ENCODE assay signal across 29 cellular contexts in the genomic region with DNA sequence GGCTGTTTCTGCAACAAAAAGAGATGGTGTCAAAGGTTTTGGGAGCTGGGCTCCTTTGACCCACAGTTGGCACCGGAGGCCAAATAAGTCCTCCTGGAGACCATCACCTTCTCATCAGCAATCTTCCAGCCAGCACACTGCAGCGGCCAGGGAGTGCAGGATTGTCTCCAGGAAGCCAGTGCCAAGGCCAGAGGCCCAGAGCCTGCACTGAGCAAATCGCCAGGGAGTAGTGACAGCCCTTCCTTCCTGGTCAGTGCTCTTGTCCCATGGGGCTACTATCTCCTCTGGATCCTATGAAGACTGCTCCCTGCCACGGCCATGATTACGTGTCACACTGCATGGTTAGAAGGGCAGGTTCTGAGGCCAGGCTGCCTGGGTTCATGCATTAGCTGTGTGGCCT.
"Had no signal": no experiment of that assay in that cellular context is flagged by ENCODE, and none has a peak within 500 bp of the region (broad histone marks: within the 10 kb centered on the region; RNA-seq: fewer than 3 reads in every experiment).

No MANE protein-coding gene starts in this region.

- H3K27me3 ChIP-seq: neural progenitor cell, testis, thyroid gland had no signal

- H3K36me3 ChIP-seq: left lung, lower lobe of right lung, neural progenitor cell, neutrophil, stomach, thyroid gland, transverse colon, uterus had no signal

- H3K9me3 ChIP-seq: left lung, lower lobe of right lung, neutrophil, stomach, testis, thyroid gland, transverse colon, uterus had no signal

- H3K9ac ChIP-seq: neural progenitor cell, parathyroid adenoma had no signal

- H2AFZ ChIP-seq: neural progenitor cell, parathyroid adenoma had no signal

- H3K79me2 ChIP-seq: parathyroid adenoma had no signal

- ATAC-seq: left colon; left lung; lower lobe of right lung; naive thymus-derived CD8-positive, alpha-beta T cell; right cardiac atrium; sciatic nerve; stimulated activated naive B cell treated with anti-CD40 and anti-IgM and Interleukin-4, amounts not matched to agents 10 μg/mL and 1 μg/mL and 100 μg/mL, for 72 hours; stimulated activated naive CD8-positive, alpha-beta T cell treated with anti-CD3 and anti-CD28 coated beads, Interleukin-15, Interleukin-2, amounts not matched to agents 100 U/mL and 50 U/mL, for 24 hours had no signal

- H3K4me1 ChIP-seq: left lung, lower lobe of right lung, neural progenitor cell, parathyroid adenoma, stomach, testis, thyroid gland, transverse colon, uterus had no signal

- DNase-seq: hippocampal formation; immature natural killer cell; kidney; left colon; left lung; lower lobe of right lung; mammary epithelial cell; mesenchymal stem cell; naive thymus-derived CD8-positive, alpha-beta T cell; occipital lobe; retina; right cardiac atrium; stimulated activated CD4-positive, alpha-beta T cell treated with anti-CD3 and anti-CD28 coated beads, Interleukin-12 subunit alpha, Interleukin-12 subunit beta, amount 100 ng/mL, for 4 hours; stimulated activated CD4-positive, alpha-beta T cell treated with anti-CD3 and anti-CD28 coated beads, Interleukin-15, amount 100 ng/mL, for 24 hours; stimulated activated CD4-positive, alpha-beta T cell treated with anti-CD3 and anti-CD28 coated beads, Interleukin-2, amount 100 ng/mL, for 24 hours; stimulated activated CD4-positive, alpha-beta T cell treated with anti-CD3 and anti-CD28 coated beads, Interleukin-4, amount 100 ng/mL, for 1 hour; stimulated activated naive B cell treated with anti-CD40 and anti-IgM and Interleukin-4, amounts not matched to agents 10 μg/mL and 1 μg/mL and 100 μg/mL, for 72 hours; stimulated activated naive CD8-positive, alpha-beta T cell treated with anti-CD3 and anti-CD28 coated beads, Interleukin-15, Interleukin-2, amounts not matched to agents 100 U/mL and 50 U/mL, for 24 hours; stomach; testis; thyroid gland; transverse colon; uterus had no signal

- H3K4me3 ChIP-seq: left lung, lower lobe of right lung, neural progenitor cell, skin epidermis, stomach, testis, thyroid gland, transverse colon, uterus had no signal

- H3K27ac ChIP-seq: left lung, lower lobe of right lung, neural progenitor cell, neutrophil, parathyroid adenoma, skin epidermis, stomach, testis, thyroid gland, transverse colon, uterus had no signal

- FAIRE-seq: islet of Langerhans, kidney had no signal

- H3K4me2 ChIP-seq: neural progenitor cell had no signal
